In the genomic region with DNA sequence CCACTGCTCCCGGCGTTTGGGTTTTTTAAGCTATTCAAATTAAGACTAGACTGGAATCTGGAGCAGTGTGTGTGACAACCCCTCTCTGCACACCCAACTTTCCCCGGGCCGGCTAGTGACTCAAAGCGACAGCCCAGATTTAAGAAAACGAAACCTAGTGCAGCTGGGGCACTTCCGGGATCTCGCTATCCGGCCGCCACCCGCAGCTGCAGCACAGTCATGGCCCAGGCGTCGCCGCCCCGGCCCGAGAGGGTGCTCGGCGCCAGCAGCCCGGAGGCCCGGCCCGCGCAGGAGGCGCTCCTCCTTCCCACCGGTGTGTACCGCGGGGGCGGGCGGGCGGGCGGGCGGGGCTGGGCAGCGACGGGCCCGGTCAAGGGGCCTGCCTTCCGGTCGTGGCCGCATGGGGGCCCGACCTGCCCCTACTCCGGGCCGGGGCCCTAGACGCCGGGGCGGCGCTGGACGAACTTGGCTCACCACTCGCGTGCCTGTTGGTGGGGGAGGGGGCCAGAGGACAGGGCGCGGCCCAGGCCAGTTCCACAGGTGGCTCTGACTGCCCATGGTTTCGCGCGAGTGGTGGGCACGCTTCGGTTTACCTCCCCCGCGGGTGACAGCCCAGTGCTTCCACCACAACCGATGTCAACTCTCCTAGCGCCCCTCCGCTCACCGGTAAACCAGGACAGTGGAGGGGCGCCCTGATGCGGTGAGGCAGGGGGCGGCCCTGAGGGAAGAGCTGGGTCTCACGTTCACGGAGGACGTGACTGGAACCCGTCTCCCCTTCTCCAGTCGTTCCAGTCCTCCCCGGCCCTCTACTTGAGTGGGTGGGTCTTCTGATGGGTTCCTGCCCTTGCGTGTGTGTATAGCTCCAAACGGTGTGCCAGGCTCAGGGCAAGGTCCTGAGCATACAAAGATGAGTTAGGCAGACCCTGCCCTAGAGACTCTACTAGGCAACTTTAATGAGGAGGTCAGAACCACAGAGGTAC, we compare ENCODE assay signal across 7 cellular contexts.
DNase-seq lines count a peak whose midpoint lies in the region; ATAC-seq lines count a peak whose summit lies in the region.

A gene (plus strand): TSS at position 171 of the 980 bp plus-strand sequence. CDS start 49 bp downstream, at position 220.

- H3K27me3 Mint-ChIP-seq in effector memory CD8-positive, alpha-beta T cell, result no peaks in the 10 kb centered on the region
- no peaks in the 10 kb centered on the region for H3K27me3 Mint-ChIP-seq in memory B cell

- peak; percentile 87 for ATAC-seq in GM18517 (IDR thresholded peaks at IDR 0.05; ENCODE audit: unreplicated experiment)
- peak; percentile 93 for ATAC-seq in HG02870 (IDR thresholded peaks at IDR 0.05; ENCODE audit: unreplicated experiment)
- peak; percentile 84 for ATAC-seq in effector memory CD8-positive, alpha-beta T cell (replicated peaks)
- ATAC-seq in memory B cell (ENCODE audit: low read depth), result peak; percentile 85

- no peaks in the 10 kb centered on the region for H3K9me3 Mint-ChIP-seq in effector memory CD8-positive, alpha-beta T cell
- no peaks in the 10 kb centered on the region for H3K9me3 Mint-ChIP-seq in memory B cell

- peak within 1 kb of the TSS; percentile 97 to 98 for H3K4me3 Mint-ChIP-seq in effector memory CD8-positive, alpha-beta T cell
- peak within 1 kb of the TSS; percentile 96 for H3K4me3 Mint-ChIP-seq in memory B cell

- H3K4me1 Mint-ChIP-seq in effector memory CD8-positive, alpha-beta T cell (ENCODE audit: low read depth in 2 of 2), result peaks cover 38 to 45% of the 10 kb centered on the region in 2 donors
- peaks cover 32% of the 10 kb centered on the region for H3K4me1 Mint-ChIP-seq in memory B cell

- peak within 1 kb of the TSS; percentile 92 to 99 for H3K27ac Mint-ChIP-seq in effector memory CD8-positive, alpha-beta T cell
- peak within 1 kb of the TSS; percentile 67 for H3K27ac Mint-ChIP-seq in memory B cell

- peak; percentile 75 for DNase-seq in NCI-H748 (lab: John Stamatoyannopoulos, UW; ENCODE audit: unreplicated experiment)
- peak; percentile 60 to 74 (median 74) for DNase-seq in activated CD8-positive, alpha-beta memory T cell treated with anti-CD3 and anti-CD28 coated beads for 48 hours (ENCODE audit: low read depth in 2 of 3, low spot score in 2 of 3)
- DNase-seq in effector memory CD8-positive, alpha-beta T cell, result peak; percentile 76 to 81 (median 79)
- DNase-seq in memory B cell (ENCODE audit: low spot score in 2 of 2), result peak; percentile 74 to 81
- peak; percentile 79 for DNase-seq in stimulated activated CD8-positive, alpha-beta memory T cell treated with anti-CD3 and anti-CD28 coated beads, Interleukin-12 subunit alpha, Interleukin-12 subunit beta, amount 100 ng/mL, for 4 hours (ENCODE audit: low read depth)

- H3K36me3 Mint-ChIP-seq in effector memory CD8-positive, alpha-beta T cell (ENCODE audit: insufficient read depth), result peaks cover 33% of the 10 kb centered on the region
- peaks cover 5% of the 10 kb centered on the region for H3K36me3 Mint-ChIP-seq in memory B cell

Comparison
In these comparisons a context has a peak if more than half of its experiments do, and no peak if none do; other contexts are left out.
1. Peak in every context shown above with its lines: DNase-seq and ATAC-seq.